In the genomic region with DNA sequence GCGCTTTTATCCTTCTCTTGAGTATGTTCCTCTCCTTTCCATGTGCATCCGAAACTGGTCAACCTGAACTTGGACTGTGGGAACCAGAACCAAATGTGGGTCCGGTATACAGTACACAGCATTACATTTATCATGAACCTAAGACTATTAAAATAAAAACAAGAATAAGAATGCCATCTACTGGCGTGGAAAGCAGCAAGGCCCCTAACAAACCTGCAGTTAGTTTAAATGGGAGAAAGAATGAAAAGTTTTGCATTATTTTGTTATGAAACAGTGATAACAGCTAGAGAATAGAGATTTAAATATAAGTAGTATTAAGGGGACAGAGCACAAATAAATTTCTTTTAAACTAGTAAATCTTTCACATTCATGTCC, we compare ENCODE assay signal across 11 cellular contexts.
DNase-seq lines count a peak whose midpoint lies in the region; ATAC-seq, FAIRE-seq and TF ChIP-seq lines count a peak whose summit lies in the region.
"Had no signal": no experiment of that assay in that cellular context is flagged by ENCODE, and none has a peak within 500 bp of the region (broad histone marks: within the 10 kb centered on the region; RNA-seq: fewer than 3 reads in every experiment).

No MANE protein-coding gene starts in this region.

- H3K4me1 Mint-ChIP-seq in T-helper 2 cell treated with Interferon-gamma antibody and Interleukin-4, amounts not matched to agents 5 μg/mL and 100 μg/mL, for 36 hours (ENCODE audit: low read depth) = no peaks in the 10 kb centered on the region

- intact Hi-C loops in vagina (cut with DNase I) (no loop called here), pancreas (cut with DNase I) (no loop called here)

- no peak for TF ChIP-seq POLR2A in vagina (IDR thresholded peaks at IDR 0.05)

- no peak for FAIRE-seq in pancreas (lab: Jason Lieb, UNC)

- H3K36me3 Mint-ChIP-seq in T-helper 2 cell treated with Interferon-gamma antibody and Interleukin-4, amounts not matched to agents 5 μg/mL and 100 μg/mL, for 36 hours (ENCODE audit: low read depth) = no peaks in the 10 kb centered on the region

- TF ChIP-seq CTCF in C4-2B (conservative IDR thresholded peaks at IDR 0.05) = peak; percentile 40
- peak; percentile 92 for TF ChIP-seq CTCF in OCI-LY3 (IDR thresholded peaks at IDR 0.05; ENCODE audit: low read depth, low read length)
- no peak for TF ChIP-seq CTCF in vagina (IDR thresholded peaks at IDR 0.05)
- no peak for TF ChIP-seq CTCF in pancreas (IDR thresholded peaks at IDR 0.05)

- no peak overlapping the region for H3K4me3 Mint-ChIP-seq in T-helper 2 cell treated with Interferon-gamma antibody and Interleukin-4, amounts not matched to agents 5 μg/mL and 100 μg/mL, for 36 hours

- ATAC-seq in GM18870 (IDR thresholded peaks at IDR 0.05; ENCODE audit: unreplicated experiment) (peak; percentile 40), HG03025 (IDR thresholded peaks at IDR 0.05; ENCODE audit: low FRiP score, unreplicated experiment) (peak; percentile 45), pancreas (no peak)

- no peaks in the 10 kb centered on the region for H3K79me2 ChIP-seq in OCI-LY3 (ENCODE audit: low read length)

- no peaks in the 10 kb centered on the region for H3K9me3 ChIP-seq in OCI-LY3 (ENCODE audit: insufficient read depth, low read length)
- no peaks in the 10 kb centered on the region for H3K9me3 ChIP-seq in vagina
- H3K9me3 ChIP-seq in pancreas = no peaks in the 10 kb centered on the region
- H3K9me3 ChIP-seq: spleen had no signal

- H3K4me1 ChIP-seq in OCI-LY3 (ENCODE audit: low read length) (peaks cover 7% of the 10 kb centered on the region), vagina (no peaks in the 10 kb centered on the region), pancreas (no peaks in the 10 kb centered on the region)
- H3K4me1 ChIP-seq: spleen had no signal

- no peak overlapping the region for H3K27ac Mint-ChIP-seq in T-helper 2 cell treated with Interferon-gamma antibody and Interleukin-4, amounts not matched to agents 5 μg/mL and 100 μg/mL, for 36 hours

- H3K4me3 ChIP-seq in OCI-LY3 (ENCODE audit: low read length) (peak overlapping the region; percentile 64), vagina (no peak overlapping the region), pancreas (no peak overlapping the region)
- H3K4me3 ChIP-seq: GM23248, spleen had no signal

- WGBS in pancreas, 2 donors = 65 to 71% methylated on average over 4 of the region's 4 CpGs

- H3K27me3 Mint-ChIP-seq in T-helper 2 cell treated with Interferon-gamma antibody and Interleukin-4, amounts not matched to agents 5 μg/mL and 100 μg/mL, for 36 hours (ENCODE audit: low read depth) = peaks cover 5% of the 10 kb centered on the region

- no peaks in the 10 kb centered on the region for H3K9me3 Mint-ChIP-seq in T-helper 2 cell treated with Interferon-gamma antibody and Interleukin-4, amounts not matched to agents 5 μg/mL and 100 μg/mL, for 36 hours

- no peak overlapping the region for H3K27ac ChIP-seq in C4-2B
- H3K27ac ChIP-seq in OCI-LY3 (ENCODE audit: low read length) = no peak overlapping the region
- no peak overlapping the region for H3K27ac ChIP-seq in vagina
- H3K27ac ChIP-seq in pancreas = no peak overlapping the region
- H3K27ac ChIP-seq: GM23248, spleen had no signal

- DNase-seq in amygdala (lab: John Stamatoyannopoulos, UW) = no peak
- no peak for DNase-seq in vagina (ENCODE audit: extremely low spot score in 2 of 2)
- DNase-seq in T-helper 2 cell treated with Interferon-gamma antibody and Interleukin-4, amounts not matched to agents 5 μg/mL and 100 μg/mL, for 36 hours (ENCODE audit: low spot score) = no peak
- no peak for DNase-seq in pancreas
- DNase-seq: GM23248, NCI-H1048, spleen had no signal

- peaks cover 26% of the 10 kb centered on the region for H3K27me3 ChIP-seq in OCI-LY3 (ENCODE audit: low read depth, low read length)
- H3K27me3 ChIP-seq in vagina = no peaks in the 10 kb centered on the region
- peaks cover 0 to 9% (median 0%) of the 10 kb centered on the region in 4 donors for H3K27me3 ChIP-seq in pancreas
- H3K27me3 ChIP-seq: spleen had no signal

- peak overlapping the region; percentile 69 for H3K4me2 ChIP-seq in OCI-LY3 (ENCODE audit: low read length)

- 0 out of 2 replicates have a peak overlapping the region, but pooled peaks have one; percentile 14 for H3K9ac ChIP-seq in OCI-LY3 (ENCODE audit: low read length)
- H3K9ac ChIP-seq: GM23248 had no signal

- H3K36me3 ChIP-seq in OCI-LY3 (replicated peaks; ENCODE audit: low read depth, low read length) = no peaks in the 10 kb centered on the region
- no peaks in the 10 kb centered on the region for H3K36me3 ChIP-seq in vagina
- no peaks in the 10 kb centered on the region for H3K36me3 ChIP-seq in pancreas
- H3K36me3 ChIP-seq: spleen had no signal

- H4K20me1 ChIP-seq in OCI-LY3 (ENCODE audit: insufficient read depth, low read length) = no peaks in the 10 kb centered on the region

- H2AFZ ChIP-seq in OCI-LY3 (ENCODE audit: low read depth, low read length) = peak overlapping the region; percentile 19; the same call in 1 of the 2 replicates
- H2AFZ ChIP-seq: GM23248 had no signal

Comparison
In these comparisons a context has a peak if more than half of its experiments do, and no peak if none do; other contexts are left out.
1. CTCF ChIP-seq: peak in C4-2B (single experiment) and OCI-LY3 (single experiment); none in vagina (0 of 3) and pancreas (0 of 4).
2. ATAC-seq: peak in GM18870 (single experiment) and HG03025 (single experiment); none in pancreas (0 of 4).